Comparison of ENCODE assay signal across 1 cellular context in genomic region chr20:63092660-63093215, GRCh38.
TF ChIP-seq lines count a peak whose summit lies in the region.

No MANE protein-coding gene starts in this region.

TF ChIP-seq in HepG2, 621 proteins besides CTCF, POLR2A, EP300 and RAD21 (continued from another document):
- TF ChIP-seq, protein P1, sequence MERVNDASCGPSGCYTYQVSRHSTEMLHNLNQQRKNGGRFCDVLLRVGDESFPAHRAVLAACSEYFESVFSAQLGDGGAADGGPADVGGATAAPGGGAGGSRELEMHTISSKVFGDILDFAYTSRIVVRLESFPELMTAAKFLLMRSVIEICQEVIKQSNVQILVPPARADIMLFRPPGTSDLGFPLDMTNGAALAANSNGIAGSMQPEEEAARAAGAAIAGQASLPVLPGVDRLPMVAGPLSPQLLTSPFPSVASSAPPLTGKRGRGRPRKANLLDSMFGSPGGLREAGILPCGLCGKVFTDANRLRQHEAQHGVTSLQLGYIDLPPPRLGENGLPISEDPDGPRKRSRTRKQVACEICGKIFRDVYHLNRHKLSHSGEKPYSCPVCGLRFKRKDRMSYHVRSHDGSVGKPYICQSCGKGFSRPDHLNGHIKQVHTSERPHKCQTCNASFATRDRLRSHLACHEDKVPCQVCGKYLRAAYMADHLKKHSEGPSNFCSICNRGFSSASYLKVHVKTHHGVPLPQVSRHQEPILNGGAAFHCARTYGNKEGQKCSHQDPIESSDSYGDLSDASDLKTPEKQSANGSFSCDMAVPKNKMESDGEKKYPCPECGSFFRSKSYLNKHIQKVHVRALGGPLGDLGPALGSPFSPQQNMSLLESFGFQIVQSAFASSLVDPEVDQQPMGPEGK (CRISPR knock-in tag; IDR thresholded peaks at IDR 0.05): no peak
